19 cellular contexts compared by ENCODE assay signal in the genomic region with DNA sequence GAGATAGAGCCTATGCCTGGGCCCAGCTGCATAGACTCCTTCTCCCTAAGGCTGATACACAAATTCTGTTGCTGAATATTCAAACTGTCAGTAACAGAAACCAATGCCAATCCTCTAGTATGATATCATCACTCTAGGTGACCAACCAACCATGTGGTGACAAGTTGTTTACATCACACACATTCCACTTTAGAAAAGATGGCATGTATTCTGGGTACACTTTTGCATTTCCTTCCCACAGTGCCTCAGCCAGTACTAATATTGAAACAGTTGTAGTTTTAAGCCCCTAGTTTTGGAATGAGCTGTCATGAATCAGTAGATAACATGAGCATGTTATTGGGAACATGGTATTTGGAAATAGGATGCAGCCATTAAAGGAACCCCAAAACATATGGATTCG.
DNase-seq lines count a peak whose midpoint lies in the region; ATAC-seq and TF ChIP-seq lines count a peak whose summit lies in the region.
"Had no signal": no experiment of that assay in that cellular context is flagged by ENCODE, and none has a peak within 500 bp of the region (broad histone marks: within the 10 kb centered on the region; RNA-seq: fewer than 3 reads in every experiment).

No MANE protein-coding gene starts in this region.

- H3K27me3 Mint-ChIP-seq in activated naive CD8-positive, alpha-beta T cell treated with anti-CD3 and anti-CD28 coated beads, Interleukin-2, amount 50 U/mL, for 24 hours: peaks cover 1% of the 10 kb centered on the region
- no peaks in the 10 kb centered on the region for H3K27me3 Mint-ChIP-seq in activated naive CD8-positive, alpha-beta T cell treated with anti-CD3 and anti-CD28 coated beads for 36 hours
- H3K27me3 Mint-ChIP-seq in stimulated activated naive CD8-positive, alpha-beta T cell treated with anti-CD3 and anti-CD28 coated beads, Interleukin-15, amount 100 ng/mL, for 72 hours: no peaks in the 10 kb centered on the region

- H3K4me3 ChIP-seq in adrenal gland: no peak overlapping the region
- H3K4me3 ChIP-seq: SK-N-MC had no signal

- no peak overlapping the region for H3K27ac Mint-ChIP-seq in activated naive CD8-positive, alpha-beta T cell treated with anti-CD3 and anti-CD28 coated beads, Interleukin-2, amount 50 U/mL, for 24 hours
- no peak overlapping the region for H3K27ac Mint-ChIP-seq in activated naive CD8-positive, alpha-beta T cell treated with anti-CD3 and anti-CD28 coated beads for 36 hours
- peak overlapping the region in 1 of 2 donors; percentile 68 for H3K27ac Mint-ChIP-seq in stimulated activated naive CD8-positive, alpha-beta T cell treated with anti-CD3 and anti-CD28 coated beads, Interleukin-15, amount 100 ng/mL, for 72 hours
- H3K27ac Mint-ChIP-seq: CD4-positive, CD25-positive, alpha-beta regulatory T cell; HFFc6 had no signal

- H3K4me3 Mint-ChIP-seq in activated naive CD8-positive, alpha-beta T cell treated with anti-CD3 and anti-CD28 coated beads, Interleukin-2, amount 50 U/mL, for 24 hours: no peak overlapping the region
- no peak overlapping the region for H3K4me3 Mint-ChIP-seq in activated naive CD8-positive, alpha-beta T cell treated with anti-CD3 and anti-CD28 coated beads for 36 hours
- H3K4me3 Mint-ChIP-seq in stimulated activated naive CD8-positive, alpha-beta T cell treated with anti-CD3 and anti-CD28 coated beads, Interleukin-15, amount 100 ng/mL, for 72 hours: no peak overlapping the region
- H3K4me3 Mint-ChIP-seq: CD4-positive, CD25-positive, alpha-beta regulatory T cell; HFFc6 had no signal

- TF ChIP-seq CTCF in adrenal gland (IDR thresholded peaks at IDR 0.05): no peak

- intact Hi-C loops in adrenal gland (cut with DNase I): no loop called here

- H3K9me3 ChIP-seq in adrenal gland (replicated peaks in 1 of 3): no peaks in the 10 kb centered on the region

- H3K36me3 ChIP-seq in adrenal gland (replicated peaks in 1 of 2): no peaks in the 10 kb centered on the region

- no peaks in the 10 kb centered on the region for H3K36me3 Mint-ChIP-seq in activated naive CD8-positive, alpha-beta T cell treated with anti-CD3 and anti-CD28 coated beads, Interleukin-2, amount 50 U/mL, for 24 hours (ENCODE audit: low read depth)
- no peaks in the 10 kb centered on the region for H3K36me3 Mint-ChIP-seq in activated naive CD8-positive, alpha-beta T cell treated with anti-CD3 and anti-CD28 coated beads for 36 hours
- H3K36me3 Mint-ChIP-seq: CD4-positive, CD25-positive, alpha-beta regulatory T cell had no signal

- H3K4me1 ChIP-seq in adrenal gland (replicated peaks in 1 of 2): no peaks in the 10 kb centered on the region

- no peak for TF ChIP-seq POLR2A in adrenal gland (IDR thresholded peaks at IDR 0.05)
- TF ChIP-seq POLR2A in erythroblast (IDR thresholded peaks at IDR 0.05; ENCODE audit: low read length): no peak

- whole genome bisulfite sequencing in adrenal gland, 4 donors: 60 to 85% (median 68%) methylated on average over 1 of the region's 1 CpG

- peak; percentile 33 for ATAC-seq in activated naive CD8-positive, alpha-beta T cell treated with anti-CD3 and anti-CD28 coated beads, Interleukin-2, amount 50 U/mL, for 24 hours
- ATAC-seq in GM19023 (IDR thresholded peaks at IDR 0.05; ENCODE audit: unreplicated experiment): peak; percentile 45
- ATAC-seq in HG03378 (IDR thresholded peaks at IDR 0.05; ENCODE audit: unreplicated experiment): peak; percentile 51
- peak; percentile 94 for ATAC-seq in stimulated activated naive CD8-positive, alpha-beta T cell treated with anti-CD3 and anti-CD28 coated beads, Interleukin-15, amount 100 ng/mL, for 72 hours
- ATAC-seq: Panc1, Right ventricle myocardium inferior had no signal

- no peaks in the 10 kb centered on the region for H3K9me3 Mint-ChIP-seq in activated naive CD8-positive, alpha-beta T cell treated with anti-CD3 and anti-CD28 coated beads, Interleukin-2, amount 50 U/mL, for 24 hours
- peaks cover 8% of the 10 kb centered on the region for H3K9me3 Mint-ChIP-seq in activated naive CD8-positive, alpha-beta T cell treated with anti-CD3 and anti-CD28 coated beads for 36 hours
- peaks cover 6 to 21% of the 10 kb centered on the region in 2 donors for H3K9me3 Mint-ChIP-seq in stimulated activated naive CD8-positive, alpha-beta T cell treated with anti-CD3 and anti-CD28 coated beads, Interleukin-15, amount 100 ng/mL, for 72 hours

- DNase-seq in activated naive CD8-positive, alpha-beta T cell treated with anti-CD3 and anti-CD28 coated beads, Interleukin-2, amount 50 U/mL, for 24 hours: no peak
- no peak for DNase-seq in activated naive CD8-positive, alpha-beta T cell treated with anti-CD3 and anti-CD28 coated beads for 36 hours
- DNase-seq in stimulated activated naive CD8-positive, alpha-beta T cell treated with anti-CD3 and anti-CD28 coated beads, Interleukin-15, amount 100 ng/mL, for 72 hours: peak in 1 of 2 donors; percentile 15
- DNase-seq in NAMALWA (ENCODE audit: low spot score) (no peak), adrenal gland (no peak), erythroblast (lab: John Stamatoyannopoulos, UW) (no peak)
- DNase-seq: AML-193; CD4-positive, CD25-positive, alpha-beta regulatory T cell; DMS79; HFFc6; NCI-H1092 treated with DMSO at 0.1 percent for 48 hours; NCI-H187 treated with DMSO at 0.1 percent for 48 hours; NCI-H2171 had no signal

- no peak overlapping the region for H3K27ac ChIP-seq in adrenal gland
- H3K27ac ChIP-seq: KMS-11, SK-N-MC had no signal

- peaks cover 3% of the 10 kb centered on the region for H3K4me1 Mint-ChIP-seq in activated naive CD8-positive, alpha-beta T cell treated with anti-CD3 and anti-CD28 coated beads, Interleukin-2, amount 50 U/mL, for 24 hours
- peaks cover 7% of the 10 kb centered on the region for H3K4me1 Mint-ChIP-seq in activated naive CD8-positive, alpha-beta T cell treated with anti-CD3 and anti-CD28 coated beads for 36 hours
- peaks cover 9% of the 10 kb centered on the region for H3K4me1 Mint-ChIP-seq in stimulated activated naive CD8-positive, alpha-beta T cell treated with anti-CD3 and anti-CD28 coated beads, Interleukin-15, amount 100 ng/mL, for 72 hours
- H3K4me1 Mint-ChIP-seq: CD4-positive, CD25-positive, alpha-beta regulatory T cell had no signal

- H3K27me3 ChIP-seq in adrenal gland: no peaks in the 10 kb centered on the region

Comparison
In these comparisons a context has a peak if more than half of its experiments do, and no peak if none do; other contexts are left out.
1. ATAC-seq: peak in every context shown above with its lines; median percentile 94 in stimulated activated naive CD8-positive, alpha-beta T cell treated with anti-CD3 and anti-CD28 coated beads, Interleukin-15, amount 100 ng/mL, for 72 hours; 51 in HG03378; 45 in GM19023; 33 in activated naive CD8-positive, alpha-beta T cell treated with anti-CD3 and anti-CD28 coated beads, Interleukin-2, amount 50 U/mL, for 24 hours.